ENCODE assay signal across 1 cellular context in genomic region chr12:123457980-123458779, GRCh38.
TF ChIP-seq lines count a peak whose summit lies in the region.

SNRNP35 (plus strand) TSS chr12:123458139; CDS start chr12:123465541, 7,402 bp downstream.

TF ChIP-seq in K562, 482 proteins besides CTCF, POLR2A, EP300 and RAD21 (continued from another document and continues in another):
- TF ChIP-seq ATF2 (CRISPR knock-in tag; IDR thresholded peaks at IDR 0.05) (no peak), CEBPZ (IDR thresholded peaks at IDR 0.05; ENCODE audit: borderline replicate concordance, low read depth, low read length) (no peak), ZBTB49 (CRISPR knock-in tag; IDR thresholded peaks at IDR 0.05; ENCODE audit: borderline replicate concordance) (0 out of 2 replicates have a peak, but pooled peaks have one; percentile 77), ZNF699 (CRISPR knock-in tag; IDR thresholded peaks at IDR 0.05; ENCODE audit: insufficient replicate concordance) (no peak), CTCFL (IDR thresholded peaks at IDR 0.05; ENCODE audit: borderline replicate concordance, insufficient read depth, low read depth, low read length, poor library complexity, severe bottlenecking) (no peak), POLR2AphosphoS5 (IDR thresholded peaks at IDR 0.05; ENCODE audit: control insufficient read depth, insufficient read depth, low read depth, low read length) (peak; percentile 79), THAP7 (CRISPR knock-in tag; IDR thresholded peaks at IDR 0.05) (no peak), SIRT6 (IDR thresholded peaks at IDR 0.05; ENCODE audit: low read depth, low read length) (no peak), ZKSCAN3 (CRISPR knock-in tag; IDR thresholded peaks at IDR 0.05) (no peak), NFRKB (IDR thresholded peaks at IDR 0.05; ENCODE audit: low read depth) (peak; percentile 99), NCOA6 (IDR thresholded peaks at IDR 0.05) (peak; percentile 72), ZNF354B (CRISPR knock-in tag; IDR thresholded peaks at IDR 0.05) (no peak), ZNF830 (CRISPR knock-in tag; IDR thresholded peaks at IDR 0.05) (no peak), SP1 (CRISPR knock-in tag; IDR thresholded peaks at IDR 0.05) (peak; percentile 62), SUPT5H (IDR thresholded peaks at IDR 0.05) (peak; percentile 91), CBFA2T3 (IDR thresholded peaks at IDR 0.05) (0 out of 2 replicates have a peak, but pooled peaks have one; percentile 5), GMEB1 (CRISPR knock-in tag; IDR thresholded peaks at IDR 0.05) (peak; percentile 63), MIER1 (IDR thresholded peaks at IDR 0.05; ENCODE audit: low read depth) (no peak), ARHGAP35 (IDR thresholded peaks at IDR 0.05; ENCODE audit: partially characterized antibody) (no peak), KAT8 (IDR thresholded peaks at IDR 0.05; ENCODE audit: low read depth) (0 out of 2 replicates have a peak, but pooled peaks have one; percentile 45), HDAC6 (IDR thresholded peaks at IDR 0.05; ENCODE audit: low read depth, low read length) (no peak), SLC30A9 (CRISPR knock-in tag; IDR thresholded peaks at IDR 0.05) (no peak), TEAD2 (tag; IDR thresholded peaks at IDR 0.05) (no peak), PHB (CRISPR knock-in tag; IDR thresholded peaks at IDR 0.05) (peak; percentile 1; the same call in 1 of the 2 replicates), ZZZ3 (IDR thresholded peaks at IDR 0.05) (no peak), ZNF707 (CRISPR knock-in tag; conservative IDR thresholded peaks at IDR 0.05) (no peak), DNMT1 (IDR thresholded peaks at IDR 0.05) (no peak), KLF10 (CRISPR knock-in tag; IDR thresholded peaks at IDR 0.05) (no peak), MTF1 (CRISPR knock-in tag; IDR thresholded peaks at IDR 0.05; ENCODE audit: borderline replicate concordance) (no peak), PHTF2 (CRISPR knock-in tag; IDR thresholded peaks at IDR 0.05) (no peak), NONO (IDR thresholded peaks at IDR 0.05; ENCODE audit: low read depth in 2 of 2, low read length in 1 of 2) (0 out of 4 replicates have a peak, but pooled peaks of 1 of the 2 experiments have one; percentile 37), SNIP1 (IDR thresholded peaks at IDR 0.05; ENCODE audit: low read depth) (no peak), MCM3 (IDR thresholded peaks at IDR 0.05) (no peak), HMG20B (CRISPR knock-in tag; IDR thresholded peaks at IDR 0.05) (no peak), STAT6 (CRISPR knock-in tag; IDR thresholded peaks at IDR 0.05) (no peak), FUS (optimal IDR thresholded peaks at IDR 0.05; ENCODE audit: low read depth, low read length) (no peak), NR3C1 (CRISPR knock-in tag; IDR thresholded peaks at IDR 0.05) (no peak)
- TF ChIP-seq, protein P1, sequence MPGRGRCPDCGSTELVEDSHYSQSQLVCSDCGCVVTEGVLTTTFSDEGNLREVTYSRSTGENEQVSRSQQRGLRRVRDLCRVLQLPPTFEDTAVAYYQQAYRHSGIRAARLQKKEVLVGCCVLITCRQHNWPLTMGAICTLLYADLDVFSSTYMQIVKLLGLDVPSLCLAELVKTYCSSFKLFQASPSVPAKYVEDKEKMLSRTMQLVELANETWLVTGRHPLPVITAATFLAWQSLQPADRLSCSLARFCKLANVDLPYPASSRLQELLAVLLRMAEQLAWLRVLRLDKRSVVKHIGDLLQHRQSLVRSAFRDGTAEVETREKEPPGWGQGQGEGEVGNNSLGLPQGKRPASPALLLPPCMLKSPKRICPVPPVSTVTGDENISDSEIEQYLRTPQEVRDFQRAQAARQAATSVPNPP (IDR thresholded peaks at IDR 0.05; ENCODE audit: borderline replicate concordance, insufficient read depth, insufficient read length): no peak
- TF ChIP-seq, protein P2, sequence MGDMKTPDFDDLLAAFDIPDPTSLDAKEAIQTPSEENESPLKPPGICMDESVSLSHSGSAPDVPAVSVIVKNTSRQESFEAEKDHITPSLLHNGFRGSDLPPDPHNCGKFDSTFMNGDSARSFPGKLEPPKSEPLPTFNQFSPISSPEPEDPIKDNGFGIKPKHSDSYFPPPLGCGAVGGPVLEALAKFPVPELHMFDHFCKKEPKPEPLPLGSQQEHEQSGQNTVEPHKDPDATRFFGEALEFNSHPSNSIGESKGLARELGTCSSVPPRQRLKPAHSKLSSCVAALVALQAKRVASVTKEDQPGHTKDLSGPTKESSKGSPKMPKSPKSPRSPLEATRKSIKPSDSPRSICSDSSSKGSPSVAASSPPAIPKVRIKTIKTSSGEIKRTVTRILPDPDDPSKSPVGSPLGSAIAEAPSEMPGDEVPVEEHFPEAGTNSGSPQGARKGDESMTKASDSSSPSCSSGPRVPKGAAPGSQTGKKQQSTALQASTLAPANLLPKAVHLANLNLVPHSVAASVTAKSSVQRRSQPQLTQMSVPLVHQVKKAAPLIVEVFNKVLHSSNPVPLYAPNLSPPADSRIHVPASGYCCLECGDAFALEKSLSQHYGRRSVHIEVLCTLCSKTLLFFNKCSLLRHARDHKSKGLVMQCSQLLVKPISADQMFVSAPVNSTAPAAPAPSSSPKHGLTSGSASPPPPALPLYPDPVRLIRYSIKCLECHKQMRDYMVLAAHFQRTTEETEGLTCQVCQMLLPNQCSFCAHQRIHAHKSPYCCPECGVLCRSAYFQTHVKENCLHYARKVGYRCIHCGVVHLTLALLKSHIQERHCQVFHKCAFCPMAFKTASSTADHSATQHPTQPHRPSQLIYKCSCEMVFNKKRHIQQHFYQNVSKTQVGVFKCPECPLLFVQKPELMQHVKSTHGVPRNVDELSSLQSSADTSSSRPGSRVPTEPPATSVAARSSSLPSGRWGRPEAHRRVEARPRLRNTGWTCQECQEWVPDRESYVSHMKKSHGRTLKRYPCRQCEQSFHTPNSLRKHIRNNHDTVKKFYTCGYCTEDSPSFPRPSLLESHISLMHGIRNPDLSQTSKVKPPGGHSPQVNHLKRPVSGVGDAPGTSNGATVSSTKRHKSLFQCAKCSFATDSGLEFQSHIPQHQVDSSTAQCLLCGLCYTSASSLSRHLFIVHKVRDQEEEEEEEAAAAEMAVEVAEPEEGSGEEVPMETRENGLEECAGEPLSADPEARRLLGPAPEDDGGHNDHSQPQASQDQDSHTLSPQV (IDR thresholded peaks at IDR 0.05): peak; percentile 51; the same call in 1 of the 2 replicates
- TF ChIP-seq, protein P3, sequence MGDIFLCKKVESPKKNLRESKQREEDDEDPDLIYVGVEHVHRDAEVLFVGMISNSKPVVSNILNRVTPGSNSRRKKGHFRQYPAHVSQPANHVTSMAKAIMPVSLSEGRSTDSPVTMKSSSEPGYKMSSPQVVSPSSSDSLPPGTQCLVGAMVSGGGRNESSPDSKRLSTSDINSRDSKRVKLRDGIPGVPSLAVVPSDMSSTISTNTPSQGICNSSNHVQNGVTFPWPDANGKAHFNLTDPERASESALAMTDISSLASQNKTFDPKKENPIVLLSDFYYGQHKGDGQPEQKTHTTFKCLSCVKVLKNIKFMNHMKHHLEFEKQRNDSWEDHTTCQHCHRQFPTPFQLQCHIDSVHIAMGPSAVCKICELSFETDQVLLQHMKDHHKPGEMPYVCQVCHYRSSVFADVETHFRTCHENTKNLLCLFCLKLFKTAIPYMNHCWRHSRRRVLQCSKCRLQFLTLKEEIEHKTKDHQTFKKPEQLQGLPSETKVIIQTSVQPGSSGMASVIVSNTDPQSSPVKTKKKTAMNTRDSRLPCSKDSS (IDR thresholded peaks at IDR 0.05; ENCODE audit: low read depth, partially characterized antibody): no peak
